ENCODE assay signal across 19 cellular contexts in genomic region chr12:51809193-51809592, GRCh38. TPM values are rescaled to one million over a fixed set of nuclear protein-coding genes. Genes with fewer than 3 reads are reported as not detected.
DNase-seq lines count a peak whose midpoint lies in the region; ATAC-seq, FAIRE-seq and TF ChIP-seq lines count a peak whose summit lies in the region.
"Had no signal": no experiment of that assay in that cellular context is flagged by ENCODE, and none has a peak within 500 bp of the region (broad histone marks: within the 10 kb centered on the region; RNA-seq: fewer than 3 reads in every experiment).

No MANE protein-coding gene starts in this region.

- CTCF ChIA-PET in IMR-90 (lab: Yijun Ruan, JAX) = no interaction called here

- H4K5ac ChIP-seq in IMR-90 (ENCODE audit: low read depth, low read length) = no peak overlapping the region

- H3K56ac ChIP-seq in IMR-90 (ENCODE audit: extremely low read depth, insufficient read depth, low read length) = no peak overlapping the region

- H4K91ac ChIP-seq in IMR-90 (ENCODE audit: insufficient read depth, low read depth, low read length) = no peak overlapping the region
- no peak overlapping the region for H4K91ac ChIP-seq in mesenchymal stem cell (ENCODE audit: low read length)

- H2BK15ac ChIP-seq in IMR-90 (ENCODE audit: low read depth, low read length) = no peak overlapping the region
- H2BK15ac ChIP-seq in mesenchymal stem cell (ENCODE audit: low read depth, poor library complexity, severe bottlenecking) = no peak overlapping the region

- H3K18ac ChIP-seq in IMR-90 (ENCODE audit: low read depth, low read length) (no peak overlapping the region), mesenchymal stem cell (ENCODE audit: low read depth in 1 of 2, low read length in 2 of 2) (no peak overlapping the region)

- intact Hi-C loops in IMR-90 (cut with micrococcal nuclease) = no loop called here

- no peak for DNase-seq in IMR-90
- peak; percentile 91 for DNase-seq in NCI-H526 treated with DMSO at 0.1 percent for 48 hours (lab: John Stamatoyannopoulos, UW)
- no peak for DNase-seq in bronchial epithelial cell (ENCODE audit: low read depth)
- no peak for DNase-seq in mesenchymal stem cell
- DNase-seq in DMS 273 (lab: John Stamatoyannopoulos, UW; ENCODE audit: unreplicated experiment) = no peak
- DNase-seq: BE2C; C1 segment of cervical spinal cord; CD4-positive, CD25-positive, alpha-beta regulatory T cell; CD8-positive, alpha-beta memory T cell; COR-L47; GM23248; KBM-7 had no signal

- H2AK9ac ChIP-seq in IMR-90 (replicated peaks; ENCODE audit: low read depth, low read length, poor library complexity) = no peak overlapping the region

- POLR2A ChIA-PET in IMR-90 (lab: Charles Lee; ENCODE audit: unreplicated experiment) = no interaction called here

- WGBS in IMR-90 (ENCODE audit: extremely low coverage in 2 of 2, insufficient read length in 1 of 2), 2 experiments = no CpG with 5 or more reads among the region's 3 CpGs
- 67% methylated on average over 2 of the region's 3 CpGs for WGBS in mesenchymal stem cell

- H3K79me1 ChIP-seq in IMR-90 (ENCODE audit: low read depth in 1 of 2, low read length in 2 of 2) (no peaks in the 10 kb centered on the region), mesenchymal stem cell (replicated peaks; ENCODE audit: low read length, poor library complexity, severe bottlenecking) (no peaks in the 10 kb centered on the region)

- no peak for TF ChIP-seq RAD21 in IMR-90 (IDR thresholded peaks at IDR 0.05; ENCODE audit: low read length)

- H3K4me3 ChIP-seq in IMR-90 (ENCODE audit: insufficient read depth, low read depth, low read length) (no peak overlapping the region), bronchial epithelial cell (ENCODE audit: low read depth, low read length) (no peak overlapping the region), mesenchymal stem cell (ENCODE audit: insufficient read depth in 1 of 2, low read depth in 1 of 2, low read length in 2 of 2) (no peak overlapping the region)
- H3K4me3 ChIP-seq: GM23248, HAP-1 had no signal

- FAIRE-seq in bronchial epithelial cell (lab: Jason Lieb, UNC) = peak; percentile 32
- FAIRE-seq: G401.6, HTR-8/SVneo had no signal

- H3K27ac ChIP-seq in IMR-90 (ENCODE audit: insufficient read depth, low read length) = no peak overlapping the region
- no peak overlapping the region for H3K27ac ChIP-seq in mesenchymal stem cell (ENCODE audit: low read length, poor library complexity, severe bottlenecking)
- H3K27ac ChIP-seq: GM23248 had no signal

- no peak overlapping the region for H4K8ac ChIP-seq in IMR-90 (ENCODE audit: low read depth in 2 of 2, low read length in 2 of 2)
- no peak overlapping the region for H4K8ac ChIP-seq in mesenchymal stem cell (ENCODE audit: low read length)

- TSS peak; percentile 18 for BruUV-seq in IMR-90 (replicated peaks; lab: Mats Ljungman, UMichigan)

- H3K9ac ChIP-seq in IMR-90 (ENCODE audit: low read depth, low read length) (no peak overlapping the region), mesenchymal stem cell (ENCODE audit: low read length) (no peak overlapping the region)
- H3K9ac ChIP-seq: GM23248 had no signal

- TF ChIP-seq CTCF in IMR-90 (conservative IDR thresholded peaks at IDR 0.05; ENCODE audit: low read depth, low read length) = no peak
- TF ChIP-seq CTCF in bronchial epithelial cell (IDR thresholded peaks at IDR 0.05; ENCODE audit: insufficient read depth, low read length, severe bottlenecking) = no peak

- no peaks in the 10 kb centered on the region; the same call in 1 of the 2 replicates for H4K20me1 ChIP-seq in IMR-90 (ENCODE audit: insufficient read depth, low read length)

- no peak overlapping the region for H3K14ac ChIP-seq in IMR-90 (replicated peaks; ENCODE audit: low read depth, low read length)
- H3K14ac ChIP-seq in mesenchymal stem cell (ENCODE audit: low read length in 2 of 2) = no peak overlapping the region

- 0 out of 2 replicates have a peak, but pooled peaks cover 1% of the 10 kb centered on the region for H3K4me1 ChIP-seq in IMR-90 (ENCODE audit: control insufficient read depth, insufficient read depth, low read length)
- peaks cover 3% of the 10 kb centered on the region for H3K4me1 ChIP-seq in mesenchymal stem cell (ENCODE audit: control insufficient read depth, insufficient read depth, low read depth, low read length)
- H3K4me1 ChIP-seq: BE2C, HAP-1 had no signal

- dilution Hi-C loops in IMR-90 (cut with HindIII; ENCODE audit: low sequenced_read_pairs, unreplicated experiment) = no loop called here

- in situ Hi-C loops in IMR-90 (cut with MboI; ENCODE audit: low sequenced_read_pairs) = loop anchor here (10.0 kb wide), 1 partner anchor 274 kb away; no protein-coding TSS in a partner anchor

- H2BK120ac ChIP-seq in IMR-90 (ENCODE audit: low read depth, low read length) (no peak overlapping the region), mesenchymal stem cell (ENCODE audit: low read depth, low read length) (no peak overlapping the region)

- peaks cover 4% of the 10 kb centered on the region; the same call in 1 of the 2 replicates for H3K9me1 ChIP-seq in IMR-90 (ENCODE audit: insufficient read depth, low read length)

- H3K4me2 ChIP-seq in IMR-90 (ENCODE audit: low read depth, low read length) (no peak overlapping the region), mesenchymal stem cell (ENCODE audit: low read length, poor library complexity, severe bottlenecking) (no peak overlapping the region)

- H2BK5ac ChIP-seq in IMR-90 (ENCODE audit: low read depth, low read length, poor library complexity, severe bottlenecking) (no peak overlapping the region), mesenchymal stem cell (ENCODE audit: low read depth, low read length, poor library complexity, severe bottlenecking) (peak overlapping the region; percentile 9)

- H3K9me3 ChIP-seq in IMR-90 (ENCODE audit: control insufficient read depth, insufficient read depth, low read length) (no peaks in the 10 kb centered on the region), mesenchymal stem cell (ENCODE audit: control insufficient read depth, low read length) (no peaks in the 10 kb centered on the region)
- H3K9me3 ChIP-seq: BE2C, HAP-1 had no signal

- H3K36me3 ChIP-seq in IMR-90 (ENCODE audit: control insufficient read depth, insufficient read depth, low read length) (peaks cover 11% of the 10 kb centered on the region), bronchial epithelial cell (ENCODE audit: control insufficient read depth, insufficient read depth, low read length) (no peaks in the 10 kb centered on the region), mesenchymal stem cell (ENCODE audit: control insufficient read depth in 1 of 2, insufficient read depth in 2 of 2, low read depth in 1 of 2, low read length in 2 of 2) (peaks cover 0 to 40% of the 10 kb centered on the region in 2 experiments)
- H3K36me3 ChIP-seq: HAP-1 had no signal

- ATAC-seq in IMR-90 (ENCODE audit: low read depth) (no peak), HG02759 (IDR thresholded peaks at IDR 0.05; ENCODE audit: unreplicated experiment) (no peak), GM18502 (IDR thresholded peaks at IDR 0.05; ENCODE audit: poor library complexity, unreplicated experiment) (no peak)

- H3K23ac ChIP-seq in IMR-90 (ENCODE audit: low read depth, low read length) (no peak overlapping the region), mesenchymal stem cell (ENCODE audit: low read length in 2 of 2) (no peak overlapping the region)

- no peak overlapping the region for H2BK20ac ChIP-seq in IMR-90 (ENCODE audit: low read depth, low read length)

- TF ChIP-seq POLR2A in IMR-90 (IDR thresholded peaks at IDR 0.05; ENCODE audit: low read depth, low read length) = no peak

- H2AK5ac ChIP-seq in IMR-90 (ENCODE audit: low read depth, low read length) (no peak overlapping the region), mesenchymal stem cell (ENCODE audit: low read length, severe bottlenecking) (no peak overlapping the region)

- H2AFZ ChIP-seq in IMR-90 (replicated peaks; ENCODE audit: low read length, poor library complexity) (no peak overlapping the region), mesenchymal stem cell (ENCODE audit: low read depth, low read length) (no peak overlapping the region)
- H2AFZ ChIP-seq: GM23248 had no signal

- no peak overlapping the region for H2BK12ac ChIP-seq in mesenchymal stem cell (ENCODE audit: low read length in 2 of 2)

- H3K27me3 ChIP-seq in IMR-90 (ENCODE audit: control insufficient read depth, insufficient read depth, low read length) (no peaks in the 10 kb centered on the region), bronchial epithelial cell (ENCODE audit: control insufficient read depth, insufficient read depth, low read length) (no peaks in the 10 kb centered on the region), mesenchymal stem cell (ENCODE audit: control insufficient read depth in 1 of 2, insufficient read depth in 1 of 2, low read length in 2 of 2) (peaks cover 0 to 11% of the 10 kb centered on the region in 2 experiments)
- H3K27me3 ChIP-seq: BE2C had no signal

- H3K4ac ChIP-seq in IMR-90 (ENCODE audit: low read depth, low read length) (no peak overlapping the region), mesenchymal stem cell (ENCODE audit: low read depth in 1 of 2, low read length in 2 of 2) (no peak overlapping the region)

TF ChIP-seq in IMR-90, 13 proteins besides CTCF, POLR2A, EP300 and RAD21 (continues in another document):
- TF ChIP-seq RCOR1 (IDR thresholded peaks at IDR 0.05; ENCODE audit: insufficient replicate concordance, low read length) (no peak), USF2 (IDR thresholded peaks at IDR 0.05; ENCODE audit: low read depth, low read length) (no peak), ELK1 (IDR thresholded peaks at IDR 0.05; ENCODE audit: borderline replicate concordance, low read depth, low read length) (no peak)

RNA-seq across cellular contexts. Expression of gene FIGNL2, which starts 39.3 kb away (rescaled TPM):
- total RNA-seq in IMR-90 (2012; rRNA removed) (under 0.01 TPM in 2 replicates), bronchial epithelial cell (not detected in 2 replicates)
- polyA plus RNA-seq in IMR-90 (2012; rRNA removed) = 0.09 and 0.12 TPM in 2 replicates
- 0.02 and 0.04 TPM in 2 replicates for polyA plus RNA-seq in IMR-90 (2012; cell fraction: cytosol; rRNA removed)
- polyA plus RNA-seq in IMR-90 (2012; cell fraction: nucleus; rRNA removed; ENCODE audit: low replicate concordance) = 0.61 and 0.62 TPM in 2 replicates
- 0.62 TPM for polyA plus RNA-seq in mesenchymal stem cell (2013, experiment 1 of 2)
- 0.71 TPM for polyA plus RNA-seq in mesenchymal stem cell (2013, experiment 2 of 2)
- total RNA-seq: H4 had no signal
- polyA plus RNA-seq: IgD-negative memory B cell had no signal
